8 cellular contexts compared by ENCODE assay signal in the genomic region with DNA sequence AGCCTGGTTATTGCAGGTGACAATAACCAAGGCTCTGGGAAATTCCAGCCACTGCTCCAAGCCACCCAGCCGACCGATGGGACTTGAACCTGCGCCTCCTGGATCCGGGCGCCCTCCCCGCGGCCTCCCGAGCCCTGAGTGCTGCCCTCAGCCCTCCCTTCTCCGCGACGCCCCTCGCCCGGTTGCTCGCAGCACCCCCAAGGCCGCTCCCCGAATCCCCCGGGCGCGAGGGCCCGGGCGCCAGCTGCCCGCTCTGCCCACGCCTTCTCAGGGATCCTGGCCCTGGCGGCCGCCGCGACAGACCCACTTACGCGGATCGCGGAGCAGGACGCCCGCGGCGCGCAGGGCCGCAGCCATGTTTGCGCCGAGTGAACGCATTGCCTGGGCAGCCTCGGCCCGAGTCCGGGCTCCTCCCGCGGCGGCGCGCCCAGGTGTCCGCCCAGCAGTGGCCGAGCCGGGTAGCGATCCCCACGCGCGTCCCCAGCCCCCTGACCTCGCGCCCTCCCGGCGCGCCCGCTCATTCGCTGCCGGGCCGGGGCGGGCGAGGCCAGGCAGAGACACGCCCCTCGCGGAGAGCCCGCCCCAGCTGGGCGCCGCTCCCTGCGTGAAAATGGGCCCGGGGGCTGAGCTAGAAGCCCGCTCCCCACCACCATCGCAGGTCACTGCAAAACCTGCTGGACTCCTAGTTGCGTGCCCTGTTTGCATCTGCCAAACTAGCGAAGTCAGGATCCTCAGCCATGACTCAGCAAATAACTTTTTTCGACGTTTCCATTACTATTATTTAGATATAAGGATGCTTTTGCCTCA. TPM values are rescaled to one million over a fixed set of nuclear protein-coding genes. Genes with fewer than 3 reads are reported as not detected.
A peak's percentile ranks its signal among the peaks of the same experiment; 100 is the strongest.
DNase-seq lines count a peak whose midpoint lies in the region; ATAC-seq and TF ChIP-seq lines count a peak whose summit lies in the region.

A gene with protein sequence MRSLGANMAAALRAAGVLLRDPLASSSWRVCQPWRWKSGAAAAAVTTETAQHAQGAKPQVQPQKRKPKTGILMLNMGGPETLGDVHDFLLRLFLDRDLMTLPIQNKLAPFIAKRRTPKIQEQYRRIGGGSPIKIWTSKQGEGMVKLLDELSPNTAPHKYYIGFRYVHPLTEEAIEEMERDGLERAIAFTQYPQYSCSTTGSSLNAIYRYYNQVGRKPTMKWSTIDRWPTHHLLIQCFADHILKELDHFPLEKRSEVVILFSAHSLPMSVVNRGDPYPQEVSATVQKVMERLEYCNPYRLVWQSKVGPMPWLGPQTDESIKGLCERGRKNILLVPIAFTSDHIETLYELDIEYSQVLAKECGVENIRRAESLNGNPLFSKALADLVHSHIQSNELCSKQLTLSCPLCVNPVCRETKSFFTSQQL (minus strand): TSS at position 460 of the 807 bp plus-strand sequence. CDS start 82 bp downstream, at position 378.

- H3K4me1 Mint-ChIP-seq in activated CD4-positive, alpha-beta T cell treated with anti-CD3 and anti-CD28 coated beads, Interleukin-2, amount 10 ng/mL, durations not matched to agents 24 days and 14 days: peaks cover 17% of the 10 kb centered on the region

- DNase-seq in 8988T (peak; percentile 21), NCI-H226 (peak; percentile 63), coronary artery (ENCODE audit: low spot score) (peak; percentile 88), left lobe of liver (ENCODE audit: low spot score) (peak; percentile 91)
- peak; percentile 94 for DNase-seq in activated CD4-positive, alpha-beta T cell treated with anti-CD3 and anti-CD28 coated beads, Interleukin-2, amount 10 ng/mL, durations not matched to agents 24 days and 14 days
- DNase-seq in stimulated activated CD4-positive, alpha-beta T cell treated with anti-CD3 and anti-CD28 coated beads, Interleukin-2, amount 100 ng/mL, for 4 hours (ENCODE audit: low read depth): peak; percentile 44

- ATAC-seq in GM18511 (IDR thresholded peaks at IDR 0.05; ENCODE audit: unreplicated experiment) (peak; percentile 93), HG02981 (IDR thresholded peaks at IDR 0.05; ENCODE audit: unreplicated experiment) (peak; percentile 88), left lobe of liver (peak; percentile 98)

- no peaks in the 10 kb centered on the region for H3K27me3 Mint-ChIP-seq in activated CD4-positive, alpha-beta T cell treated with anti-CD3 and anti-CD28 coated beads, Interleukin-2, amount 10 ng/mL, durations not matched to agents 24 days and 14 days

- TF ChIP-seq CTCF in coronary artery (IDR thresholded peaks at IDR 0.05): no peak

- peak within 1 kb of the TSS; percentile 90 to 93 for H3K27ac ChIP-seq in coronary artery

- no peaks in the 10 kb centered on the region for H3K9me3 Mint-ChIP-seq in activated CD4-positive, alpha-beta T cell treated with anti-CD3 and anti-CD28 coated beads, Interleukin-2, amount 10 ng/mL, durations not matched to agents 24 days and 14 days

- peaks cover 10% of the 10 kb centered on the region for H3K36me3 Mint-ChIP-seq in activated CD4-positive, alpha-beta T cell treated with anti-CD3 and anti-CD28 coated beads, Interleukin-2, amount 10 ng/mL, durations not matched to agents 24 days and 14 days (ENCODE audit: low read depth)

- H3K27ac Mint-ChIP-seq in activated CD4-positive, alpha-beta T cell treated with anti-CD3 and anti-CD28 coated beads, Interleukin-2, amount 10 ng/mL, durations not matched to agents 24 days and 14 days: peak within 1 kb of the TSS; percentile 80

- H3K4me3 ChIP-seq in coronary artery: peak within 1 kb of the TSS; percentile 91

- H3K4me3 Mint-ChIP-seq in activated CD4-positive, alpha-beta T cell treated with anti-CD3 and anti-CD28 coated beads, Interleukin-2, amount 10 ng/mL, durations not matched to agents 24 days and 14 days: peak within 1 kb of the TSS; percentile 85

- intact Hi-C loops in activated CD4-positive, alpha-beta T cell treated with anti-CD3 and anti-CD28 coated beads, Interleukin-2, amount 10 ng/mL, durations not matched to agents 24 days and 14 days (cut with micrococcal nuclease): loop anchor here (1.0 to 10.0 kb wide), 4 partner anchors 35 to 1084 kb away; a partner anchor contains a TSS

RNA-seq across cellular contexts. Expression of the gene that starts here (rescaled TPM):
- total RNA-seq in activated CD4-positive, alpha-beta T cell treated with anti-CD3 and anti-CD28 coated beads, Interleukin-2, amount 10 ng/mL, durations not matched to agents 24 days and 14 days: 22.4 and 25.1 TPM in 2 replicates
- total RNA-seq in left lobe of liver: 31.5 TPM

Comparison
In these comparisons a context has a peak if more than half of its experiments do, and no peak if none do; other contexts are left out.
1. Peak in every context shown above with its lines: DNase-seq, ATAC-seq, H3K4me3 ChIP-seq and H3K27ac ChIP-seq.
2. DNase-seq: peak in every context shown above with its lines; median percentile 94 in activated CD4-positive, alpha-beta T cell treated with anti-CD3 and anti-CD28 coated beads, Interleukin-2, amount 10 ng/mL, durations not matched to agents 24 days and 14 days; 91 in left lobe of liver; 88 in coronary artery; 63 in NCI-H226; 44 in stimulated activated CD4-positive, alpha-beta T cell treated with anti-CD3 and anti-CD28 coated beads, Interleukin-2, amount 100 ng/mL, for 4 hours; 21 in 8988T.